Comparison of ENCODE assay signal across 1 cellular context in the genomic region with DNA sequence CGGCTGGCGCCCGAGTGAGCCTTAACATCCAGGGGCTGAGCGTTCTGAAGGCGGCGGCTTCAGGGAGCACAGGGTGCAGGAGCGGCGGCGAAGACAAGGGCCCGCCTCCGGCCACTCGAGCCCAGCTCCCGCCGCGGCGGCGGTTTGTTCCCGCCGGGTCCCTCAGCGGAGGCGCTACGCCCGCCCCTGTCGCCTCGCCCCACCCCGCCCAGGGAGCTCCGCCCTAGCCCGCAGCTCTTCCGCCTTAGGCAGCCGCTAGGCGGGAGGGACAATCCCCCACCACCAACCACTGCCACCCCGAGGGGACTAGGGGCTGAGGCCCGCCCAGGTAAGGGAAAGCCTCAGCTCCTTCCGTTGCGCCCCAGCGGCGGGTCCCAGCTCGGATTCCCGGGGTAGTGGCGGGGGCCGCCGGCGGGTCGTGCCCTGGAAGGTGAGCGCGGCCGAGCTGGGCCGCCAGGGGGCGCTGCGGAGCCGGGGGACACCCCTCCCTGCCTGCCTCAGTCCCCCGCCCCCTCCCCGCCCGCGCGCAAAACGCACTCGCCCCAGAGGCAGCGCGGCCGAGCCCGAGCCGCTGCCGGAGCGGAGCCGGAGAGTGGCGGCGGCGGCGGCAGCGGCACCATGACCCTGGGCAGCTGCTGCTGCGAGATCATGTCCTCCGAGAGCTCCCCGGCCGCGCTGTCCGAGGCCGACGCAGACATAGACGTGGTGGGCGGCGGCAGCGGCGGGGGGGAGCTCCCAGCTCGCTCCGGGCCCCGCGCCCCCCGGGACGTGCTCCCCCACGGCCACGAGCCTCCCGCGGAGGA.
A peak's percentile ranks its signal among the peaks of the same experiment; 100 is the strongest.
TF ChIP-seq lines count a peak whose summit lies in the region.

A gene (plus strand): TSS at position 527 of the 803 bp plus-strand sequence. CDS start 92 bp downstream, at position 619.

TF ChIP-seq in HEK293, 187 proteins besides CTCF, POLR2A, EP300 and RAD21 (continued from another document and continues in another):
- TF ChIP-seq, protein P1, sequence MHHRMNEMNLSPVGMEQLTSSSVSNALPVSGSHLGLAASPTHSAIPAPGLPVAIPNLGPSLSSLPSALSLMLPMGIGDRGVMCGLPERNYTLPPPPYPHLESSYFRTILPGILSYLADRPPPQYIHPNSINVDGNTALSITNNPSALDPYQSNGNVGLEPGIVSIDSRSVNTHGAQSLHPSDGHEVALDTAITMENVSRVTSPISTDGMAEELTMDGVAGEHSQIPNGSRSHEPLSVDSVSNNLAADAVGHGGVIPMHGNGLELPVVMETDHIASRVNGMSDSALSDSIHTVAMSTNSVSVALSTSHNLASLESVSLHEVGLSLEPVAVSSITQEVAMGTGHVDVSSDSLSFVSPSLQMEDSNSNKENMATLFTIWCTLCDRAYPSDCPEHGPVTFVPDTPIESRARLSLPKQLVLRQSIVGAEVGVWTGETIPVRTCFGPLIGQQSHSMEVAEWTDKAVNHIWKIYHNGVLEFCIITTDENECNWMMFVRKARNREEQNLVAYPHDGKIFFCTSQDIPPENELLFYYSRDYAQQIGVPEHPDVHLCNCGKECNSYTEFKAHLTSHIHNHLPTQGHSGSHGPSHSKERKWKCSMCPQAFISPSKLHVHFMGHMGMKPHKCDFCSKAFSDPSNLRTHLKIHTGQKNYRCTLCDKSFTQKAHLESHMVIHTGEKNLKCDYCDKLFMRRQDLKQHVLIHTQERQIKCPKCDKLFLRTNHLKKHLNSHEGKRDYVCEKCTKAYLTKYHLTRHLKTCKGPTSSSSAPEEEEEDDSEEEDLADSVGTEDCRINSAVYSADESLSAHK (tag by site-specific recombination; IDR thresholded peaks at IDR 0.05), result no peak; the same call in 1 of the 2 replicates
- TF ChIP-seq ZNF24 (tag by site-specific recombination; IDR thresholded peaks at IDR 0.05), result no peak; the same call in 1 of the 2 replicates
- TF ChIP-seq, protein P2, sequence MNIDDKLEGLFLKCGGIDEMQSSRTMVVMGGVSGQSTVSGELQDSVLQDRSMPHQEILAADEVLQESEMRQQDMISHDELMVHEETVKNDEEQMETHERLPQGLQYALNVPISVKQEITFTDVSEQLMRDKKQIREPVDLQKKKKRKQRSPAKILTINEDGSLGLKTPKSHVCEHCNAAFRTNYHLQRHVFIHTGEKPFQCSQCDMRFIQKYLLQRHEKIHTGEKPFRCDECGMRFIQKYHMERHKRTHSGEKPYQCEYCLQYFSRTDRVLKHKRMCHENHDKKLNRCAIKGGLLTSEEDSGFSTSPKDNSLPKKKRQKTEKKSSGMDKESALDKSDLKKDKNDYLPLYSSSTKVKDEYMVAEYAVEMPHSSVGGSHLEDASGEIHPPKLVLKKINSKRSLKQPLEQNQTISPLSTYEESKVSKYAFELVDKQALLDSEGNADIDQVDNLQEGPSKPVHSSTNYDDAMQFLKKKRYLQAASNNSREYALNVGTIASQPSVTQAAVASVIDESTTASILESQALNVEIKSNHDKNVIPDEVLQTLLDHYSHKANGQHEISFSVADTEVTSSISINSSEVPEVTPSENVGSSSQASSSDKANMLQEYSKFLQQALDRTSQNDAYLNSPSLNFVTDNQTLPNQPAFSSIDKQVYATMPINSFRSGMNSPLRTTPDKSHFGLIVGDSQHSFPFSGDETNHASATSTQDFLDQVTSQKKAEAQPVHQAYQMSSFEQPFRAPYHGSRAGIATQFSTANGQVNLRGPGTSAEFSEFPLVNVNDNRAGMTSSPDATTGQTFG (tag by site-specific recombination; IDR thresholded peaks at IDR 0.05; ENCODE audit: borderline replicate concordance), result no peak
- TF ChIP-seq ZNF292 (tag by site-specific recombination; IDR thresholded peaks at IDR 0.05; ENCODE audit: borderline replicate concordance, low read depth), result no peak
- 0 out of 2 replicates have a peak, but pooled peaks have one; percentile 15 for TF ChIP-seq ZNF140 (tag by site-specific recombination; IDR thresholded peaks at IDR 0.05)
- TF ChIP-seq ZSCAN30 (tag by site-specific recombination; IDR thresholded peaks at IDR 0.05), result peak; percentile 76; the same call in 1 of the 2 replicates
- TF ChIP-seq, protein P3, sequence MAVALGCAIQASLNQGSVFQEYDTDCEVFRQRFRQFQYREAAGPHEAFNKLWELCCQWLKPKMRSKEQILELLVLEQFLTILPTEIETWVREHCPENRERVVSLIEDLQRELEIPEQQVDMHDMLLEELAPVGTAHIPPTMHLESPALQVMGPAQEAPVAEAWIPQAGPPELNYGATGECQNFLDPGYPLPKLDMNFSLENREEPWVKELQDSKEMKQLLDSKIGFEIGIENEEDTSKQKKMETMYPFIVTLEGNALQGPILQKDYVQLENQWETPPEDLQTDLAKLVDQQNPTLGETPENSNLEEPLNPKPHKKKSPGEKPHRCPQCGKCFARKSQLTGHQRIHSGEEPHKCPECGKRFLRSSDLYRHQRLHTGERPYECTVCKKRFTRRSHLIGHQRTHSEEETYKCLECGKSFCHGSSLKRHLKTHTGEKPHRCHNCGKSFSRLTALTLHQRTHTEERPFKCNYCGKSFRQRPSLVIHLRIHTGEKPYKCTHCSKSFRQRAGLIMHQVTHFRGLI (tag by site-specific recombination; IDR thresholded peaks at IDR 0.05), result no peak
- TF ChIP-seq, protein P4, sequence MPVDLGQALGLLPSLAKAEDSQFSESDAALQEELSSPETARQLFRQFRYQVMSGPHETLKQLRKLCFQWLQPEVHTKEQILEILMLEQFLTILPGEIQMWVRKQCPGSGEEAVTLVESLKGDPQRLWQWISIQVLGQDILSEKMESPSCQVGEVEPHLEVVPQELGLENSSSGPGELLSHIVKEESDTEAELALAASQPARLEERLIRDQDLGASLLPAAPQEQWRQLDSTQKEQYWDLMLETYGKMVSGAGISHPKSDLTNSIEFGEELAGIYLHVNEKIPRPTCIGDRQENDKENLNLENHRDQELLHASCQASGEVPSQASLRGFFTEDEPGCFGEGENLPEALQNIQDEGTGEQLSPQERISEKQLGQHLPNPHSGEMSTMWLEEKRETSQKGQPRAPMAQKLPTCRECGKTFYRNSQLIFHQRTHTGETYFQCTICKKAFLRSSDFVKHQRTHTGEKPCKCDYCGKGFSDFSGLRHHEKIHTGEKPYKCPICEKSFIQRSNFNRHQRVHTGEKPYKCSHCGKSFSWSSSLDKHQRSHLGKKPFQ (tag by site-specific recombination; IDR thresholded peaks at IDR 0.05), result no peak
- TF ChIP-seq ZFP37 (tag by site-specific recombination; IDR thresholded peaks at IDR 0.05), result peak; percentile 63; the same call in 1 of the 2 replicates
- TF ChIP-seq, protein P5, sequence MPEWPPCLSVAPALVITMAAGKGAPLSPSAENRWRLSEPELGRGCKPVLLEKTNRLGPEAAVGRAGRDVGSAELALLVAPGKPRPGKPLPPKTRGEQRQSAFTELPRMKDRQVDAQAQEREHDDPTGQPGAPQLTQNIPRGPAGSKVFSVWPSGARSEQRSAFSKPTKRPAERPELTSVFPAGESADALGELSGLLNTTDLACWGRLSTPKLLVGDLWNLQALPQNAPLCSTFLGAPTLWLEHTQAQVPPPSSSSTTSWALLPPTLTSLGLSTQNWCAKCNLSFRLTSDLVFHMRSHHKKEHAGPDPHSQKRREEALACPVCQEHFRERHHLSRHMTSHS (tag by site-specific recombination; IDR thresholded peaks at IDR 0.05), result no peak
- TF ChIP-seq WT1 (tag by site-specific recombination; IDR thresholded peaks at IDR 0.05), result 0 out of 2 replicates have a peak, but pooled peaks have one; percentile 56
- TF ChIP-seq ZNF48 (tag by site-specific recombination; IDR thresholded peaks at IDR 0.05), result no peak
- peak; percentile 70 for TF ChIP-seq ZFHX2 (tag by site-specific recombination; conservative IDR thresholded peaks at IDR 0.05)
- TF ChIP-seq, protein P6, sequence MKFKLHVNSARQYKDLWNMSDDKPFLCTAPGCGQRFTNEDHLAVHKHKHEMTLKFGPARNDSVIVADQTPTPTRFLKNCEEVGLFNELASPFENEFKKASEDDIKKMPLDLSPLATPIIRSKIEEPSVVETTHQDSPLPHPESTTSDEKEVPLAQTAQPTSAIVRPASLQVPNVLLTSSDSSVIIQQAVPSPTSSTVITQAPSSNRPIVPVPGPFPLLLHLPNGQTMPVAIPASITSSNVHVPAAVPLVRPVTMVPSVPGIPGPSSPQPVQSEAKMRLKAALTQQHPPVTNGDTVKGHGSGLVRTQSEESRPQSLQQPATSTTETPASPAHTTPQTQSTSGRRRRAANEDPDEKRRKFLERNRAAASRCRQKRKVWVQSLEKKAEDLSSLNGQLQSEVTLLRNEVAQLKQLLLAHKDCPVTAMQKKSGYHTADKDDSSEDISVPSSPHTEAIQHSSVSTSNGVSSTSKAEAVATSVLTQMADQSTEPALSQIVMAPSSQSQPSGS (tag by site-specific recombination; IDR thresholded peaks at IDR 0.05; ENCODE audit: low read depth), result no peak
- no peak for TF ChIP-seq ZNF776 (tag by site-specific recombination; IDR thresholded peaks at IDR 0.05; ENCODE audit: borderline replicate concordance)
- no peak for TF ChIP-seq ZNF221 (tag by site-specific recombination; IDR thresholded peaks at IDR 0.05; ENCODE audit: borderline replicate concordance)
- TF ChIP-seq ZNF544 (tag by site-specific recombination; IDR thresholded peaks at IDR 0.05), result no peak
- TF ChIP-seq BCL11B (tag by site-specific recombination; IDR thresholded peaks at IDR 0.05; ENCODE audit: low read depth), result no peak
- no peak for TF ChIP-seq ZNF19 (tag by site-specific recombination; IDR thresholded peaks at IDR 0.05; ENCODE audit: low read depth)
- TF ChIP-seq ZNF747 (tag by site-specific recombination; IDR thresholded peaks at IDR 0.05), result no peak
- TF ChIP-seq, protein P7, sequence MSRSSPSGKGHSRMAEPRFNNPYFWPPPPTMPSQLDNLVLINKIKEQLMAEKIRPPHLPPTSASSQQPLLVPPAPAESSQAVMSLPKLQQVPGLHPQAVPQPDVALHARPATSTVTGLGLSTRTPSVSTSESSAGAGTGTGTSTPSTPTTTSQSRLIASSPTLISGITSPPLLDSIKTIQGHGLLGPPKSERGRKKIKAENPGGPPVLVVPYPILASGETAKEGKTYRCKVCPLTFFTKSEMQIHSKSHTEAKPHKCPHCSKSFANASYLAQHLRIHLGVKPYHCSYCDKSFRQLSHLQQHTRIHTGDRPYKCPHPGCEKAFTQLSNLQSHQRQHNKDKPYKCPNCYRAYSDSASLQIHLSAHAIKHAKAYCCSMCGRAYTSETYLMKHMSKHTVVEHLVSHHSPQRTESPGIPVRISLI (tag by site-specific recombination; IDR thresholded peaks at IDR 0.05), result no peak
- peak; percentile 88 for TF ChIP-seq ZNF501 (tag by site-specific recombination; IDR thresholded peaks at IDR 0.05)
- TF ChIP-seq, protein P8, sequence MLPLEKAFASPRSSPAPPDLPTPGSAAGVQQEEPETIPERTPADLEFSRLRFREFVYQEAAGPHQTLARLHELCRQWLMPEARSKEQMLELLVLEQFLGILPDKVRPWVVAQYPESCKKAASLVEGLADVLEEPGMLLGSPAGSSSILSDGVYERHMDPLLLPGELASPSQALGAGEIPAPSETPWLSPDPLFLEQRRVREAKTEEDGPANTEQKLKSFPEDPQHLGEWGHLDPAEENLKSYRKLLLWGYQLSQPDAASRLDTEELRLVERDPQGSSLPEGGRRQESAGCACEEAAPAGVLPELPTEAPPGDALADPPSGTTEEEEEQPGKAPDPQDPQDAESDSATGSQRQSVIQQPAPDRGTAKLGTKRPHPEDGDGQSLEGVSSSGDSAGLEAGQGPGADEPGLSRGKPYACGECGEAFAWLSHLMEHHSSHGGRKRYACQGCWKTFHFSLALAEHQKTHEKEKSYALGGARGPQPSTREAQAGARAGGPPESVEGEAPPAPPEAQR (tag by site-specific recombination; IDR thresholded peaks at IDR 0.05), result no peak
- TF ChIP-seq ZNF121 (tag by site-specific recombination; IDR thresholded peaks at IDR 0.05), result no peak
- TF ChIP-seq KLF9 (tag by site-specific recombination; IDR thresholded peaks at IDR 0.05; ENCODE audit: low read depth), result peak; percentile 76
- TF ChIP-seq ZNF549 (tag by site-specific recombination; IDR thresholded peaks at IDR 0.05), result no peak
- TF ChIP-seq ZNF311 (tag by site-specific recombination; IDR thresholded peaks at IDR 0.05; ENCODE audit: borderline replicate concordance), result no peak
- no peak for TF ChIP-seq SALL2 (tag by site-specific recombination; IDR thresholded peaks at IDR 0.05; ENCODE audit: borderline replicate concordance)
- no peak for TF ChIP-seq ZNF548 (tag by site-specific recombination; IDR thresholded peaks at IDR 0.05)
- no peak for TF ChIP-seq ZNF830 (tag by site-specific recombination; IDR thresholded peaks at IDR 0.05; ENCODE audit: low read depth)
- TF ChIP-seq SCRT1 (tag by site-specific recombination; IDR thresholded peaks at IDR 0.05; ENCODE audit: borderline replicate concordance), result no peak
- peak; percentile 47 for TF ChIP-seq EGR2 (tag by site-specific recombination; IDR thresholded peaks at IDR 0.05; ENCODE audit: low read depth)
- TF ChIP-seq, protein P9, sequence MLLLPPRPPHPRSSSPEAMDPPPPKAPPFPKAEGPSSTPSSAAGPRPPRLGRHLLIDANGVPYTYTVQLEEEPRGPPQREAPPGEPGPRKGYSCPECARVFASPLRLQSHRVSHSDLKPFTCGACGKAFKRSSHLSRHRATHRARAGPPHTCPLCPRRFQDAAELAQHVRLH (tag by site-specific recombination; IDR thresholded peaks at IDR 0.05), result no peak
- no peak for TF ChIP-seq ZNF324 (tag by site-specific recombination; IDR thresholded peaks at IDR 0.05)
- TF ChIP-seq ZNF10 (tag by site-specific recombination; IDR thresholded peaks at IDR 0.05), result no peak
- no peak for TF ChIP-seq TCF7L2 (IDR thresholded peaks at IDR 0.05; ENCODE audit: borderline replicate concordance, low read depth, low read length)
- no peak for TF ChIP-seq ZNF37A (tag by site-specific recombination; IDR thresholded peaks at IDR 0.05)
- no peak for TF ChIP-seq ZNF239 (tag by site-specific recombination; IDR thresholded peaks at IDR 0.05)
- no peak for TF ChIP-seq ZNF155 (tag by site-specific recombination; IDR thresholded peaks at IDR 0.05)
- peak; percentile 99 for TF ChIP-seq KLF8 (tag by site-specific recombination; IDR thresholded peaks at IDR 0.05)
- TF ChIP-seq ZNF157 (tag by site-specific recombination; IDR thresholded peaks at IDR 0.05), result no peak
- TF ChIP-seq KLF7 (tag by site-specific recombination; IDR thresholded peaks at IDR 0.05; ENCODE audit: borderline replicate concordance), result peak; percentile 96
- no peak for TF ChIP-seq ZNF112 (tag by site-specific recombination; IDR thresholded peaks at IDR 0.05)
- TF ChIP-seq MEIS1 (CRISPR knock-in tag; IDR thresholded peaks at IDR 0.05; ENCODE audit: borderline replicate concordance), result no peak
- TF ChIP-seq BCL11A (tag by site-specific recombination; IDR thresholded peaks at IDR 0.05; ENCODE audit: low read depth), result no peak
- TF ChIP-seq, protein P10, sequence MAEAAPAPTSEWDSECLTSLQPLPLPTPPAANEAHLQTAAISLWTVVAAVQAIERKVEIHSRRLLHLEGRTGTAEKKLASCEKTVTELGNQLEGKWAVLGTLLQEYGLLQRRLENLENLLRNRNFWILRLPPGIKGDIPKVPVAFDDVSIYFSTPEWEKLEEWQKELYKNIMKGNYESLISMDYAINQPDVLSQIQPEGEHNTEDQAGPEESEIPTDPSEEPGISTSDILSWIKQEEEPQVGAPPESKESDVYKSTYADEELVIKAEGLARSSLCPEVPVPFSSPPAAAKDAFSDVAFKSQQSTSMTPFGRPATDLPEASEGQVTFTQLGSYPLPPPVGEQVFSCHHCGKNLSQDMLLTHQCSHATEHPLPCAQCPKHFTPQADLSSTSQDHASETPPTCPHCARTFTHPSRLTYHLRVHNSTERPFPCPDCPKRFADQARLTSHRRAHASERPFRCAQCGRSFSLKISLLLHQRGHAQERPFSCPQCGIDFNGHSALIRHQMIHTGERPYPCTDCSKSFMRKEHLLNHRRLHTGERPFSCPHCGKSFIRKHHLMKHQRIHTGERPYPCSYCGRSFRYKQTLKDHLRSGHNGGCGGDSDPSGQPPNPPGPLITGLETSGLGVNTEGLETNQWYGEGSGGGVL (tag by site-specific recombination; IDR thresholded peaks at IDR 0.05), result peak; percentile 90
- TF ChIP-seq GLI2 (tag by site-specific recombination; IDR thresholded peaks at IDR 0.05; ENCODE audit: borderline replicate concordance, low read depth), result no peak
- TF ChIP-seq ZNF510 (tag by site-specific recombination; IDR thresholded peaks at IDR 0.05; ENCODE audit: insufficient replicate concordance), result no peak
